In genomic region chr16:10829365-10830098, GRCh38 we compare ENCODE assay signal across 9 cellular contexts. TPM values are rescaled to one million over a fixed set of nuclear protein-coding genes. Genes with fewer than 3 reads are reported as not detected.
A peak's percentile ranks its signal among the peaks of the same experiment; 100 is the strongest.
DNase-seq lines count a peak whose midpoint lies in the region; ATAC-seq, FAIRE-seq and TF ChIP-seq lines count a peak whose summit lies in the region.
"Not testable (repeated sequence)": the region's sequence is repeated elsewhere in the genome, so short reads cannot be mapped to it uniquely, and the experiment has no call there.
"Had no signal": no experiment of that assay in that cellular context is flagged by ENCODE, and none has a peak within 500 bp of the region (broad histone marks: within the 10 kb centered on the region; RNA-seq: fewer than 3 reads in every experiment).

No MANE protein-coding gene starts in this region.

- in situ Hi-C loops in transverse colon (cut with MboI; ENCODE audit: low pct_ligation_motif_present in 1 of 4, low pct_unique_long_range_greater_than_20kb in 1 of 4, low sequenced_read_pairs in 3 of 4): not testable (repeated sequence)

- intact Hi-C loops in Calu3 (cut with micrococcal nuclease; ENCODE audit: unreplicated experiment): loop anchor here (2.0 kb wide), 1 partner anchor 23 kb away; no protein-coding TSS in a partner anchor
- intact Hi-C loops in adrenal gland (cut with DNase I): loop anchor here in 1 of 2 donors (5.0 to 10.0 kb wide), 2 partner anchors 82 to 85 kb away; no protein-coding TSS in a partner anchor
- intact Hi-C loops in dendritic cell treated with granulocyte-macrophage colony-stimulating factor and Interleukin-4, amounts not matched to agents 40 ng/mL and 50 ng/mL, for 4 days (cut with micrococcal nuclease): loop anchor here (2.0 to 5.0 kb wide), 4 partner anchors 17 to 77 kb away; no protein-coding TSS in a partner anchor
- intact Hi-C loops in Right ventricle myocardium inferior (cut with DNase I): loop anchor here (2.0 to 10.0 kb wide), 5 partner anchors 41 to 1455 kb away; no protein-coding TSS in a partner anchor
- intact Hi-C loops in lower lobe of right lung (cut with DNase I): not testable (repeated sequence)
- intact Hi-C loops in pancreas (cut with DNase I): loop anchor here in 1 of 3 donors (5.0 kb wide), 1 partner anchor 48 kb away; the partner anchor contains the start of gene CIITA
- intact Hi-C loops in transverse colon (cut with DNase I; ENCODE audit: low total_unique reads): loop anchor here (10.0 kb wide), 1 partner anchor 95 kb away; no protein-coding TSS in a partner anchor

- not testable (repeated sequence) for DNase-seq in Calu3, lower lobe of right lung, transverse colon
- DNase-seq in adrenal gland: peak in 5 of 7 donors; percentile 27 to 66 (median 55)
- peak; percentile 15 for DNase-seq in Right ventricle myocardium inferior (ENCODE audit: missing footprints)
- DNase-seq in pancreas: peak in 1 of 6 donors; percentile 39

- peak in 1 of 2 donors; percentile 28 for TF ChIP-seq POLR2A in adrenal gland (IDR thresholded peaks at IDR 0.05)
- not testable (repeated sequence) for TF ChIP-seq POLR2A in transverse colon (IDR thresholded peaks at IDR 0.05)

- H3K4me3 Mint-ChIP-seq in Calu3 (ENCODE audit: low read depth, unreplicated experiment): peak overlapping the region; percentile 61
- H3K4me3 Mint-ChIP-seq in dendritic cell treated with granulocyte-macrophage colony-stimulating factor and Interleukin-4, amounts not matched to agents 40 ng/mL and 50 ng/mL, for 4 days: peak overlapping the region; percentile 55
- H3K4me3 Mint-ChIP-seq in stimulated activated memory B cell treated with anti-CD40 and anti-IgM and Interleukin-4, amounts not matched to agents 10 μg/mL and 1 μg/mL and 100 μg/mL, for 72 hours: not testable (repeated sequence)

- TF ChIP-seq EP300 in transverse colon (IDR thresholded peaks at IDR 0.05; ENCODE audit: low read depth): not testable (repeated sequence)

- H3K27ac Mint-ChIP-seq in Calu3 (ENCODE audit: unreplicated experiment): peak overlapping the region; percentile 57
- peak overlapping the region; percentile 99 for H3K27ac Mint-ChIP-seq in dendritic cell treated with granulocyte-macrophage colony-stimulating factor and Interleukin-4, amounts not matched to agents 40 ng/mL and 50 ng/mL, for 4 days
- H3K27ac Mint-ChIP-seq in stimulated activated memory B cell treated with anti-CD40 and anti-IgM and Interleukin-4, amounts not matched to agents 10 μg/mL and 1 μg/mL and 100 μg/mL, for 72 hours: peak overlapping the region; percentile 71

- H3K27me3 ChIP-seq in adrenal gland; lower lobe of right lung (ENCODE audit: low read depth); pancreas; transverse colon: not testable (repeated sequence)

- H3K27me3 Mint-ChIP-seq in Calu3 (ENCODE audit: unreplicated experiment); dendritic cell treated with granulocyte-macrophage colony-stimulating factor and Interleukin-4, amounts not matched to agents 40 ng/mL and 50 ng/mL, for 4 days; stimulated activated memory B cell treated with anti-CD40 and anti-IgM and Interleukin-4, amounts not matched to agents 10 μg/mL and 1 μg/mL and 100 μg/mL, for 72 hours: not testable (repeated sequence)

- H3K27ac ChIP-seq in adrenal gland (peak overlapping the region; percentile 64 to 94 (median 85)), lower lobe of right lung (peak overlapping the region; percentile 90), pancreas (peak overlapping the region; percentile 56 to 92 (median 85)), transverse colon (peak overlapping the region; percentile 77 to 93 (median 84))

- not testable (repeated sequence) for TF ChIP-seq CTCF in Calu3 (IDR thresholded peaks at IDR 0.05; ENCODE audit: unreplicated experiment); adrenal gland (IDR thresholded peaks at IDR 0.05); lower lobe of right lung (IDR thresholded peaks at IDR 0.05); pancreas (IDR thresholded peaks at IDR 0.05); transverse colon (IDR thresholded peaks at IDR 0.05)

- not testable (repeated sequence) for FAIRE-seq in pancreas (lab: Jason Lieb, UNC)

- BruUV-seq in Calu3 (replicated peaks; lab: Mats Ljungman, UMichigan): not testable (repeated sequence)

- H3K36me3 Mint-ChIP-seq in Calu3 (ENCODE audit: insufficient read depth, unreplicated experiment); dendritic cell treated with granulocyte-macrophage colony-stimulating factor and Interleukin-4, amounts not matched to agents 40 ng/mL and 50 ng/mL, for 4 days (ENCODE audit: low read depth); stimulated activated memory B cell treated with anti-CD40 and anti-IgM and Interleukin-4, amounts not matched to agents 10 μg/mL and 1 μg/mL and 100 μg/mL, for 72 hours: not testable (repeated sequence)

- H3K4me1 Mint-ChIP-seq in Calu3 (ENCODE audit: low read depth, unreplicated experiment): peaks cover 21% of the 10 kb centered on the region
- H3K4me1 Mint-ChIP-seq in dendritic cell treated with granulocyte-macrophage colony-stimulating factor and Interleukin-4, amounts not matched to agents 40 ng/mL and 50 ng/mL, for 4 days (ENCODE audit: low read depth): peaks cover 82% of the 10 kb centered on the region
- H3K4me1 Mint-ChIP-seq in stimulated activated memory B cell treated with anti-CD40 and anti-IgM and Interleukin-4, amounts not matched to agents 10 μg/mL and 1 μg/mL and 100 μg/mL, for 72 hours: peaks cover 55% of the 10 kb centered on the region

- H3K4me1 ChIP-seq in adrenal gland (replicated peaks in 1 of 2) (peaks cover 36 to 37% of the 10 kb centered on the region in 2 donors), lower lobe of right lung (peaks cover 58% of the 10 kb centered on the region), pancreas (peaks cover 29 to 50% (median 48%) of the 10 kb centered on the region in 3 donors), transverse colon (peaks cover 13 to 38% (median 21%) of the 10 kb centered on the region in 4 donors)

- ATAC-seq in Right ventricle myocardium inferior; lower lobe of right lung; stimulated activated memory B cell treated with anti-CD40 and anti-IgM and Interleukin-4, amounts not matched to agents 10 μg/mL and 1 μg/mL and 100 μg/mL, for 72 hours: not testable (repeated sequence)
- peak in 1 of 4 donors; percentile 0 for ATAC-seq in pancreas

- CTCF ChIA-PET in Calu3 (lab: Charles Lee): interaction anchor here (0.5 to 1.5 kb wide), 3 partner anchors 42 to 89 kb away, joined by 3 to 7 read pairs (median 3); no protein-coding TSS in a partner anchor

- 28 to 35% (median 30%) methylated on average over 17 to 18 of the region's 18 CpGs for WGBS in adrenal gland, 4 donors
- WGBS in pancreas, 2 donors: 27 to 35% methylated on average over 18 of the region's 18 CpGs
- 10 to 52% methylated on average over 2 to 18 of the region's 18 CpGs for WGBS in transverse colon (ENCODE audit: low coverage in 1 of 2), 2 donors

- not testable (repeated sequence) for H3K4me3 ChIP-seq in adrenal gland, transverse colon
- H3K4me3 ChIP-seq in lower lobe of right lung: peak overlapping the region; percentile 0
- H3K4me3 ChIP-seq in pancreas: peak overlapping the region in 1 of 4 donors; percentile 1

- H3K9me3 ChIP-seq in adrenal gland (replicated peaks in 1 of 3); lower lobe of right lung; pancreas; transverse colon: not testable (repeated sequence)

- H3K9me3 Mint-ChIP-seq in Calu3 (ENCODE audit: low read depth, unreplicated experiment); dendritic cell treated with granulocyte-macrophage colony-stimulating factor and Interleukin-4, amounts not matched to agents 40 ng/mL and 50 ng/mL, for 4 days; stimulated activated memory B cell treated with anti-CD40 and anti-IgM and Interleukin-4, amounts not matched to agents 10 μg/mL and 1 μg/mL and 100 μg/mL, for 72 hours: not testable (repeated sequence)

- not testable (repeated sequence) for H3K36me3 ChIP-seq in adrenal gland (replicated peaks in 1 of 2); lower lobe of right lung; pancreas; transverse colon

RNA-seq across cellular contexts. Expression of gene TVP23A, which starts 10.9 kb away (rescaled TPM):
- 0.21 TPM in 1 of 2 replicates, not detected in the other for total RNA-seq in Calu3 (2022)
- 1 to 10 TPM in 2 of 8 donors, under 1 TPM in 5, not detected in 1; 0.17 to 1.3 (median 0.39) TPM for total RNA-seq in adrenal gland
- polyA plus RNA-seq in adrenal gland: under 1 TPM; 0.40 to 0.80 (median 0.68) TPM
- 0.41 TPM for total RNA-seq in Right ventricle myocardium inferior
- 0.24 TPM for total RNA-seq in lower lobe of right lung
- under 1 TPM in 3 of 6 donors, not detected in 3; 0.08 to 0.18 (median 0.16) TPM for total RNA-seq in pancreas
- under 1 TPM; 0.05 to 0.34 TPM for polyA plus RNA-seq in pancreas
- under 1 TPM in 2 of 4 donors, not detected in 2; 0.14 to 0.16 TPM for total RNA-seq in transverse colon
- polyA plus RNA-seq: keratinocyte had no signal

RNA-seq across cellular contexts. Expression of gene CIITA, which starts 47.5 kb away (rescaled TPM):
- total RNA-seq in Calu3 (2022) (16.3 and 22.4 TPM in 2 replicates), adrenal gland (10 to 100 TPM in 7 of 8 donors, 1 to 10 TPM in 1; 6.5 to 48.1 (median 20.6) TPM), Right ventricle myocardium inferior (11.0 TPM), lower lobe of right lung (119 TPM), pancreas (10 to 100 TPM in 2 of 6 donors, 1 to 10 TPM in 4; 1.8 to 39.7 (median 3.7) TPM), transverse colon (10 to 100 TPM in 2 of 4 donors, 1 to 10 TPM in 2; 1.2 to 26.9 (median 13.9) TPM)
- polyA plus RNA-seq in adrenal gland (10 to 100 TPM in 1 of 3 donors, 1 to 10 TPM in 2; 4.4 to 37.2 (median 7.9) TPM), pancreas (1 to 10 TPM; 6.5 to 8.6 TPM)
